32 cellular contexts compared by ENCODE assay signal in genomic region chr2:32727157-32727556, GRCh38.
"Had no signal": no experiment of that assay in that cellular context is flagged by ENCODE, and none has a peak within 500 bp of the region (broad histone marks: within the 10 kb centered on the region; RNA-seq: fewer than 3 reads in every experiment).

No MANE protein-coding gene starts in this region.

- H3K4me1 ChIP-seq: adrenal gland, body of pancreas, breast epithelium had no signal

- H3K36me3 ChIP-seq: adrenal gland, brain microvascular endothelial cell, breast epithelium had no signal

- H3K27me3 ChIP-seq: adrenal gland, body of pancreas, brain microvascular endothelial cell, breast epithelium had no signal

- H3K4me3 ChIP-seq: adrenal gland, body of pancreas, breast epithelium had no signal

- H3K9me3 ChIP-seq: adrenal gland, body of pancreas, breast epithelium had no signal

- ATAC-seq: activated CD8-positive, alpha-beta T cell treated with anti-CD3 and anti-CD28 coated beads for 36 hours; activated naive CD4-positive, alpha-beta T cell treated with anti-CD3 and anti-CD28 coated beads, Interleukin-2, amount 50 U/mL, for 72 hours; activated T-cell treated with anti-CD3 and anti-CD28 coated beads, Interleukin-2, amount 50 U/mL, for 4 hours; activated T-cell treated with anti-CD3 and anti-CD28 coated beads, Interleukin-2, amount 50 U/mL, for 72 hours; activated T-helper 17 cell treated with anti-CD3 and anti-CD28 coated beads, Interleukin-2, amount 50 U/mL, for 72 hours; body of pancreas had no signal

- H3K27ac ChIP-seq: adrenal gland, body of pancreas, brain microvascular endothelial cell, breast epithelium, VCaP had no signal

- DNase-seq: activated B cell treated with CpG ODN at 0.5 μM for 24 hours; activated CD4-positive, alpha-beta memory T cell treated with anti-CD3 and anti-CD28 coated beads for 36 hours; activated CD4-positive, alpha-beta T cell treated with anti-CD3 and anti-CD28 coated beads for 4 hours; activated CD4-positive, alpha-beta T cell treated with anti-CD3 and anti-CD28 coated beads, Interleukin-2, amount 10 ng/mL, durations not matched to agents 24 days and 14 days; activated CD4-positive, alpha-beta T cell treated with anti-CD3 and anti-CD28 coated beads, Interleukin-2, amount 50 U/mL, for 1 hour; activated CD4-positive, alpha-beta T cell treated with anti-CD3 and anti-CD28 coated beads, Interleukin-2, amount 50 U/mL, for 4 hours; activated CD4-positive, CD25-positive, alpha-beta regulatory T cell treated with anti-CD3 and anti-CD28 coated beads, Interleukin-2, amount 50 U/mL, for 72 hours; activated CD8-positive, alpha-beta memory T cell treated with anti-CD3 and anti-CD28 coated beads, Interleukin-2, amount 50 U/mL, for 4 hours; activated CD8-positive, alpha-beta T cell treated with anti-CD3 and anti-CD28 coated beads for 36 hours; activated effector memory CD4-positive, alpha-beta T cell treated with anti-CD3 and anti-CD28 coated beads, Interleukin-2, amount 50 U/mL, for 16 hours; activated gamma-delta T cell treated with Interleukin-2 at 50 U/mL for 16 hours; activated naive CD4-positive, alpha-beta T cell; activated naive CD4-positive, alpha-beta T cell treated with anti-CD3 and anti-CD28 coated beads for 36 hours; activated naive CD4-positive, alpha-beta T cell treated with anti-CD3 and anti-CD28 coated beads, Interleukin-2, amount 50 U/mL, for 16 hours; activated naive CD8-positive, alpha-beta T cell treated with anti-CD3 and anti-CD28 coated beads for 36 hours; activated T-cell treated with anti-CD3 and anti-CD28 coated beads for 4 hours; activated T-cell treated with anti-CD3 and anti-CD28 coated beads, Interleukin-2, amount 50 U/mL, for 1 hour; activated T-cell treated with anti-CD3 and anti-CD28 coated beads, Interleukin-2, amount 50 U/mL, for 4 hours; activated T-cell treated with anti-CD3 and anti-CD28 coated beads, Interleukin-2, amount 50 U/mL, for 72 hours; adrenal gland; amniotic stem cell; aorta; body of pancreas; brain microvascular endothelial cell; central memory CD4-positive, alpha-beta T cell; T-helper 1 cell; T-helper 2 cell; T-helper 9 cell had no signal
